ENCODE assay signal across 8 cellular contexts in the genomic region with DNA sequence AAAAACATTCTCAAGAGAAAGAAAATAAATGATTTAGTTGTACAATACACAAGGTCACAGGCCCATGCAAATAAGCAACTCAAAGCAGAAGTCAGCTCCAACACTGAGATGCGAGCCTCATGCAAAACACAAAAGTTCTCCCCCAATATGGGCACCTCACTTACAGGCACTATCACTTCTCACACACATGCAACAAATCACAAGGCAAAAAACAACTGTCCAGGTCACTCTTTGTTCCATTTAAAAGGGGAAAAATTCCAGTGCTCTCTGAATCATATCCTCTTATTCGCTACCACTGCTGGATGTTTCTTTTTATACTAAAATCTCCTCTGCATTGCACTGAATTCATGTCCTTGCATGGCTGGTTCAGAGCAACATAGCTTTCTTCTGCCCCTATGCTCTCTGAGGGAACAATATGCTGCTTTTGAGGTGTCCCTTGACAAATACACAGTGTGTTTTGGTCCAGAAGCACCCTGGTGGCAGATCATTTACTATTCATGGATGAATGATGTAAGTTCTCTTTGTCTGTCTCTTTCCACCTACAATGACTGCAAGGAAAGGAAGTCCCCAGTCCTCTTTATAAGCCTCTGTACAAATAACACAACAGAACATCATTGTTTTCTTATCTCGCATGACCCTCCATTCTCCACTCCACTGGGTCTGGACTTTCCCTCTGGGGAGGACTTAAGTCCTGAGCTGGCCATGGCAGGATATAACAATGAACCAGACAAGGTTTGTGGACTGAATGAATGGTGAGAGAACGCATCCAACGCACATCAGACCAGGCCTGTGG.
DNase-seq lines count a peak whose midpoint lies in the region; ATAC-seq and TF ChIP-seq lines count a peak whose summit lies in the region.

No MANE protein-coding gene starts in this region.

- DNase-seq in LHCN-M2 (ENCODE audit: low read depth) (peak; percentile 71), kidney glomerular epithelial cell (lab: John Stamatoyannopoulos, UW) (peak; percentile 43), HPDE6-E6E7 (ENCODE audit: extremely low spot score) (no peak), occipital lobe (lab: John Stamatoyannopoulos, UW) (no peak), adrenal gland (no peak), sciatic nerve (ENCODE audit: low spot score) (no peak)

- H3K36me3 ChIP-seq in adrenal gland (replicated peaks in 1 of 2): no peaks in the 10 kb centered on the region

- 83 to 88% (median 84%) methylated on average over 5 of the region's 5 CpGs for WGBS in adrenal gland, 4 donors

- peak; percentile 72 for ATAC-seq in GM18498 (IDR thresholded peaks at IDR 0.05; ENCODE audit: unreplicated experiment)
- peak; percentile 46 for ATAC-seq in GM21786 (IDR thresholded peaks at IDR 0.05; ENCODE audit: unreplicated experiment)
- no peak for ATAC-seq in sciatic nerve

- intact Hi-C loops in adrenal gland (cut with DNase I) (no loop called here), sciatic nerve (cut with DNase I) (no loop called here)

- no peaks in the 10 kb centered on the region for H3K9me3 ChIP-seq in adrenal gland (replicated peaks in 1 of 3)

- no peak overlapping the region for H3K4me3 ChIP-seq in adrenal gland

- no peaks in the 10 kb centered on the region for H3K4me1 ChIP-seq in adrenal gland (replicated peaks in 1 of 2)

- no peak for TF ChIP-seq POLR2A in adrenal gland (IDR thresholded peaks at IDR 0.05)

- no peak overlapping the region for H3K27ac ChIP-seq in adrenal gland

- H3K27me3 ChIP-seq in adrenal gland: no peaks in the 10 kb centered on the region

- no peak for TF ChIP-seq CTCF in adrenal gland (IDR thresholded peaks at IDR 0.05)

Comparison
In these comparisons a context has a peak if more than half of its experiments do, and no peak if none do; other contexts are left out.
1. DNase-seq: peak in LHCN-M2 (single experiment) and kidney glomerular epithelial cell (single experiment); none in HPDE6-E6E7 (single experiment), occipital lobe (single experiment), adrenal gland (0 of 7) and sciatic nerve (single experiment).